21 cellular contexts compared by ENCODE assay signal in genomic region chr20:44050925-44051660, GRCh38.
DNase-seq lines count a peak whose midpoint lies in the region; ATAC-seq and TF ChIP-seq lines count a peak whose summit lies in the region.
"Had no signal": no experiment of that assay in that cellular context is flagged by ENCODE, and none has a peak within 500 bp of the region (broad histone marks: within the 10 kb centered on the region; RNA-seq: fewer than 3 reads in every experiment).

No MANE protein-coding gene starts in this region.

- intact Hi-C loops in lower leg skin (cut with DNase I; ENCODE audit: low total_unique reads), result no loop called here
- intact Hi-C loops in spleen (cut with DNase I; ENCODE audit: low total_unique reads), result no loop called here

- H3K4me1 Mint-ChIP-seq in activated naive CD8-positive, alpha-beta T cell treated with anti-CD3 and anti-CD28 coated beads, Interleukin-2, amount 10 ng/mL, durations not matched to agents 7 days and 5 days, result peaks cover 11% of the 10 kb centered on the region
- no peaks in the 10 kb centered on the region for H3K4me1 Mint-ChIP-seq in activated naive CD8-positive, alpha-beta T cell treated with anti-CD3 and anti-CD28 coated beads for 36 hours

- H3K36me3 ChIP-seq in RWPE2 (ENCODE audit: low read depth), result no peaks in the 10 kb centered on the region
- no peaks in the 10 kb centered on the region for H3K36me3 ChIP-seq in spleen
- H3K36me3 ChIP-seq: MG63 had no signal

- POLR2A ChIA-PET in activated naive CD8-positive, alpha-beta T cell treated with anti-CD3 and anti-CD28 coated beads, Interleukin-2, amount 10 ng/mL, durations not matched to agents 7 days and 5 days (lab: Charles Lee), result interaction anchor here (0.8 kb wide), 1 partner anchor 69 kb away, joined by 3 read pairs; no protein-coding TSS in a partner anchor

- no peak for ATAC-seq in activated naive CD8-positive, alpha-beta T cell treated with anti-CD3 and anti-CD28 coated beads, Interleukin-2, amount 10 ng/mL, durations not matched to agents 7 days and 5 days (ENCODE audit: low read depth)
- no peak for ATAC-seq in RWPE2 (ENCODE audit: low read depth)
- no peak for ATAC-seq in HG03175 (IDR thresholded peaks at IDR 0.05; ENCODE audit: unreplicated experiment)
- ATAC-seq in HG03108 (IDR thresholded peaks at IDR 0.05; ENCODE audit: unreplicated experiment), result no peak
- ATAC-seq: A549, GM12878, HCT116 had no signal

- H3K27me3 ChIP-seq in RWPE2 (ENCODE audit: insufficient read depth, poor library complexity, severe bottlenecking) (no peaks in the 10 kb centered on the region), spleen (replicated peaks in 1 of 7) (no peaks in the 10 kb centered on the region)

- TF ChIP-seq POLR2A in lower leg skin (IDR thresholded peaks at IDR 0.05) (no peak), spleen (IDR thresholded peaks at IDR 0.05) (no peak)

- no peak overlapping the region for H3K4me3 Mint-ChIP-seq in activated naive CD8-positive, alpha-beta T cell treated with anti-CD3 and anti-CD28 coated beads, Interleukin-2, amount 10 ng/mL, durations not matched to agents 7 days and 5 days
- H3K4me3 Mint-ChIP-seq in activated naive CD8-positive, alpha-beta T cell treated with anti-CD3 and anti-CD28 coated beads for 36 hours, result no peak overlapping the region

- H3K27me3 Mint-ChIP-seq in activated naive CD8-positive, alpha-beta T cell treated with anti-CD3 and anti-CD28 coated beads, Interleukin-2, amount 10 ng/mL, durations not matched to agents 7 days and 5 days, result peaks cover 23% of the 10 kb centered on the region
- no peaks in the 10 kb centered on the region for H3K27me3 Mint-ChIP-seq in activated naive CD8-positive, alpha-beta T cell treated with anti-CD3 and anti-CD28 coated beads for 36 hours

- H3K4me3 ChIP-seq in RWPE2 (ENCODE audit: severe bottlenecking) (no peak overlapping the region), lower leg skin (ENCODE audit: low read depth, poor library complexity, severe bottlenecking) (no peak overlapping the region), spleen (no peak overlapping the region)
- H3K4me3 ChIP-seq: A549, GM12878, GM23248, MG63 had no signal

- H3K9me3 Mint-ChIP-seq in activated naive CD8-positive, alpha-beta T cell treated with anti-CD3 and anti-CD28 coated beads, Interleukin-2, amount 10 ng/mL, durations not matched to agents 7 days and 5 days, result no peaks in the 10 kb centered on the region
- H3K9me3 Mint-ChIP-seq in activated naive CD8-positive, alpha-beta T cell treated with anti-CD3 and anti-CD28 coated beads for 36 hours, result no peaks in the 10 kb centered on the region

- DNase-seq in activated naive CD8-positive, alpha-beta T cell treated with anti-CD3 and anti-CD28 coated beads, Interleukin-2, amount 10 ng/mL, durations not matched to agents 7 days and 5 days, result peak; percentile 21
- DNase-seq in activated naive CD8-positive, alpha-beta T cell treated with anti-CD3 and anti-CD28 coated beads for 36 hours, result no peak
- DNase-seq in RWPE2 (ENCODE audit: low spot score) (peak; percentile 77), lower leg skin (ENCODE audit: low spot score in 2 of 2) (peak; percentile 6 to 60), spleen (peak; percentile 51), NCI-H2107 (lab: John Stamatoyannopoulos, UW) (no peak)
- DNase-seq: C1 segment of cervical spinal cord, GDM1, GM23248, IMR-90, Karpas-422, MG63, NCI-H1105, NCI-H1694, NCI-H226, NCI-H524 treated with DMSO at 0.1 percent for 48 hours had no signal

- no peak overlapping the region for H3K27ac Mint-ChIP-seq in activated naive CD8-positive, alpha-beta T cell treated with anti-CD3 and anti-CD28 coated beads, Interleukin-2, amount 10 ng/mL, durations not matched to agents 7 days and 5 days
- no peak overlapping the region for H3K27ac Mint-ChIP-seq in activated naive CD8-positive, alpha-beta T cell treated with anti-CD3 and anti-CD28 coated beads for 36 hours

- no peaks in the 10 kb centered on the region for H3K4me1 ChIP-seq in RWPE2 (ENCODE audit: insufficient read depth, poor library complexity, severe bottlenecking)
- H3K4me1 ChIP-seq in spleen, result no peaks in the 10 kb centered on the region
- H3K4me1 ChIP-seq: A549 had no signal

- H3K36me3 Mint-ChIP-seq in activated naive CD8-positive, alpha-beta T cell treated with anti-CD3 and anti-CD28 coated beads, Interleukin-2, amount 10 ng/mL, durations not matched to agents 7 days and 5 days, result no peaks in the 10 kb centered on the region
- H3K36me3 Mint-ChIP-seq in activated naive CD8-positive, alpha-beta T cell treated with anti-CD3 and anti-CD28 coated beads for 36 hours, result no peaks in the 10 kb centered on the region

- no peaks in the 10 kb centered on the region for H3K9me3 ChIP-seq in RWPE2 (ENCODE audit: severe bottlenecking)
- no peaks in the 10 kb centered on the region for H3K9me3 ChIP-seq in spleen
- H3K9me3 ChIP-seq: A549, MG63 had no signal

- no peak overlapping the region for H3K27ac ChIP-seq in RWPE2 (ENCODE audit: poor library complexity, severe bottlenecking)
- no peak overlapping the region for H3K27ac ChIP-seq in spleen
- H3K27ac ChIP-seq: A549, GM23248 had no signal

- 92 to 94% methylated on average over 24 to 25 of the region's 25 CpGs for WGBS in lower leg skin, 2 donors
- WGBS in spleen, 5 donors, result 90 to 94% (median 91%) methylated on average over 23 to 25 of the region's 25 CpGs

- TF ChIP-seq CTCF in RWPE2 (IDR thresholded peaks at IDR 0.05; ENCODE audit: poor library complexity, severe bottlenecking), result no peak
- TF ChIP-seq CTCF in lower leg skin (IDR thresholded peaks at IDR 0.05), result no peak
- no peak for TF ChIP-seq CTCF in spleen (IDR thresholded peaks at IDR 0.05 in 8 of 11, conservative IDR thresholded peaks at IDR 0.05 in 3 of 11)

Comparison
In these comparisons a context has a peak if more than half of its experiments do, and no peak if none do; other contexts are left out.
1. DNase-seq: peak in activated naive CD8-positive, alpha-beta T cell treated with anti-CD3 and anti-CD28 coated beads, Interleukin-2, amount 10 ng/mL, durations not matched to agents 7 days and 5 days (single experiment), RWPE2 (single experiment), lower leg skin (2 of 2) and spleen (single experiment); none in activated naive CD8-positive, alpha-beta T cell treated with anti-CD3 and anti-CD28 coated beads for 36 hours (single experiment) and NCI-H2107 (single experiment).